In genomic region chr19:42189133-42189532, GRCh38 we compare ENCODE assay signal across 23 cellular contexts. TPM values are rescaled to one million over a fixed set of nuclear protein-coding genes. Genes with fewer than 3 reads are reported as not detected.
DNase-seq lines count a peak whose midpoint lies in the region; ATAC-seq and TF ChIP-seq lines count a peak whose summit lies in the region.
"Had no signal": no experiment of that assay in that cellular context is flagged by ENCODE, and none has a peak within 500 bp of the region (broad histone marks: within the 10 kb centered on the region; RNA-seq: fewer than 3 reads in every experiment).

No MANE protein-coding gene starts in this region.

- no peaks in the 10 kb centered on the region for H3K27me3 Mint-ChIP-seq in effector memory CD8-positive, alpha-beta T cell

- ATAC-seq in effector memory CD8-positive, alpha-beta T cell (replicated peaks), result no peak
- no peak for ATAC-seq in heart right ventricle
- ATAC-seq: GM12878, HepG2, Right ventricle myocardium inferior had no signal

- no peaks in the 10 kb centered on the region for H3K9me3 ChIP-seq in neutrophil
- H3K9me3 ChIP-seq in heart right ventricle, result peaks cover 0 to 9% (median 3%) of the 10 kb centered on the region in 11 donors
- H3K9me3 ChIP-seq: Peyer's patch had no signal

- H3K27me3 ChIP-seq in neutrophil (no peaks in the 10 kb centered on the region), heart right ventricle (peaks cover 0 to 3% (median 0%) of the 10 kb centered on the region in 7 donors)
- H3K27me3 ChIP-seq: Peyer's patch, SJSA1 had no signal

- peak overlapping the region; percentile 2 to 75 for H3K27ac Mint-ChIP-seq in effector memory CD8-positive, alpha-beta T cell
- H3K27ac Mint-ChIP-seq: H9, HFFc6 had no signal

- intact Hi-C loops in heart right ventricle (cut with DNase I), result no loop called here

- H3K4me1 ChIP-seq in neutrophil (ENCODE audit: control insufficient read depth in 1 of 2, insufficient read depth in 1 of 2, low read depth in 1 of 2, low read length in 1 of 2), result peaks cover 37% of the 10 kb centered on the region in 2 experiments
- H3K4me1 ChIP-seq in heart right ventricle, result peaks cover 0 to 33% (median 0%) of the 10 kb centered on the region in 9 donors

- WGBS in heart right ventricle, 2 donors, result 74 to 80% methylated on average over 3 of the region's 3 CpGs

- peak overlapping the region; percentile 43 for H3K27ac ChIP-seq in neutrophil
- no peak overlapping the region for H3K27ac ChIP-seq in heart right ventricle
- H3K27ac ChIP-seq: Peyer's patch, SJSA1 had no signal

- peaks cover 45 to 61% of the 10 kb centered on the region in 2 donors for H3K4me1 Mint-ChIP-seq in effector memory CD8-positive, alpha-beta T cell (ENCODE audit: low read depth in 2 of 2)

- no peaks in the 10 kb centered on the region for H3K9me3 Mint-ChIP-seq in effector memory CD8-positive, alpha-beta T cell

- DNase-seq in EH (ENCODE audit: low read depth), result peak; percentile 31
- DNase-seq in SK-N-DZ (ENCODE audit: low spot score), result peak; percentile 45
- DNase-seq in effector memory CD8-positive, alpha-beta T cell, result no peak
- DNase-seq in heart right ventricle, result no peak
- no peak for DNase-seq in glomerular visceral epithelial cell (ENCODE audit: extremely low spot score)
- DNase-seq in epidermal melanocyte (ENCODE audit: insufficient read length, low spot score), result no peak
- DNase-seq in HT-29 (ENCODE audit: low spot score), result no peak
- DNase-seq: H9, HFFc6, KBM-7, NCI-H1092 treated with DMSO at 0.1 percent for 48 hours, NCI-H1436 treated with DMSO at 0.1 percent for 48 hours, NCI-H2029, NCI-H226, NCI-H510A treated with DMSO at 0.1 percent for 48 hours, NCI-H748 treated with DMSO at 0.1 percent for 48 hours, Peyer's patch had no signal

- no peak overlapping the region for H3K4me3 ChIP-seq in neutrophil (ENCODE audit: low read depth in 1 of 2, low read length in 1 of 2)
- no peak overlapping the region for H3K4me3 ChIP-seq in heart right ventricle
- H3K4me3 ChIP-seq: GM12878, Peyer's patch, SJSA1 had no signal

- H3K36me3 ChIP-seq in neutrophil, result no peaks in the 10 kb centered on the region
- no peaks in the 10 kb centered on the region for H3K36me3 ChIP-seq in heart right ventricle
- H3K36me3 ChIP-seq: Peyer's patch, SJSA1 had no signal

- H3K4me3 Mint-ChIP-seq in effector memory CD8-positive, alpha-beta T cell, result no peak overlapping the region
- H3K4me3 Mint-ChIP-seq: CD14-positive monocyte, H9, HFFc6 had no signal

- TF ChIP-seq CTCF in neutrophil (IDR thresholded peaks at IDR 0.05), result no peak
- no peak for TF ChIP-seq CTCF in heart right ventricle (IDR thresholded peaks at IDR 0.05)

- peaks cover 18% of the 10 kb centered on the region for H3K36me3 Mint-ChIP-seq in effector memory CD8-positive, alpha-beta T cell (ENCODE audit: insufficient read depth)

RNA-seq across cellular contexts. Expression of gene DEDD2, which starts 28.3 kb away (rescaled TPM):
- 50.8 and 59.3 TPM in 2 replicates for polyA plus RNA-seq in SK-N-DZ (2014; cell fraction: cytosol; rRNA removed)
- 44.6 and 50.5 TPM in 2 replicates for polyA plus RNA-seq in SK-N-DZ (2014; cell fraction: nucleus; rRNA removed)
- 10 to 100 TPM in 9 of 10 donors, 1 to 10 TPM in 1; 9.8 to 20.5 (median 12.2) TPM for total RNA-seq in heart right ventricle
- polyA plus RNA-seq in heart right ventricle, result 10 to 100 TPM; 12.9 to 15.2 TPM
- total RNA-seq in HT-29 (2014; rRNA removed; shearing (Covaris generic)), result 121 and 124 TPM in 2 replicates

RNA-seq across cellular contexts. Expression of gene ZNF526, which starts 31.0 kb away (rescaled TPM):
- polyA plus RNA-seq in SK-N-DZ (2014; cell fraction: cytosol; rRNA removed), result 7.7 and 9.3 TPM in 2 replicates
- 5.6 and 6.5 TPM in 2 replicates for polyA plus RNA-seq in SK-N-DZ (2014; cell fraction: nucleus; rRNA removed)
- total RNA-seq in heart right ventricle, result 1 to 10 TPM; 3.2 to 7.0 (median 5.4) TPM
- polyA plus RNA-seq in heart right ventricle, result 1 to 10 TPM; 3.2 to 3.4 TPM
- 15.3 and 15.9 TPM in 2 replicates for total RNA-seq in HT-29 (2014; rRNA removed; shearing (Covaris generic))

RNA-seq across cellular contexts. Expression of gene GSK3A, which starts 53.3 kb away (rescaled TPM):
- 39.7 and 55.9 TPM in 2 replicates for polyA plus RNA-seq in SK-N-DZ (2014; cell fraction: cytosol; rRNA removed)
- 26.7 and 35.8 TPM in 2 replicates for polyA plus RNA-seq in SK-N-DZ (2014; cell fraction: nucleus; rRNA removed)
- total RNA-seq in heart right ventricle, result 10 to 100 TPM; 31.9 to 46.1 (median 36.4) TPM
- polyA plus RNA-seq in heart right ventricle, result 10 to 100 TPM; 31.2 to 51.0 TPM
- total RNA-seq in HT-29 (2014; rRNA removed; shearing (Covaris generic)), result 41.4 and 43.8 TPM in 2 replicates

RNA-seq across cellular contexts. Expression of gene POU2F2, which starts 56.9 kb away (rescaled TPM):
- 7.5 and 9.4 TPM in 2 replicates for polyA plus RNA-seq in SK-N-DZ (2014; cell fraction: cytosol; rRNA removed)
- 11.8 and 35.8 TPM in 2 replicates for polyA plus RNA-seq in SK-N-DZ (2014; cell fraction: nucleus; rRNA removed)
- total RNA-seq in heart right ventricle, result 1 to 10 TPM in 1 of 10 donors, under 1 TPM in 9; 0.51 to 3.8 (median 0.70) TPM
- under 1 TPM; 0.28 to 0.37 TPM for polyA plus RNA-seq in heart right ventricle
- total RNA-seq in HT-29 (2014; rRNA removed; shearing (Covaris generic)), result 0.03 and 0.44 TPM in 2 replicates

Comparison
In these comparisons a context has a peak if more than half of its experiments do, and no peak if none do; other contexts are left out.
1. DNase-seq: peak in EH (single experiment) and SK-N-DZ (single experiment); none in effector memory CD8-positive, alpha-beta T cell (0 of 3), heart right ventricle (0 of 2), glomerular visceral epithelial cell (single experiment), epidermal melanocyte (single experiment) and HT-29 (single experiment).